ENCODE assay signal across 8 cellular contexts in genomic region chr12:115517913-115518312, GRCh38.
"Had no signal": no experiment of that assay in that cellular context is flagged by ENCODE, and none has a peak within 500 bp of the region (broad histone marks: within the 10 kb centered on the region; RNA-seq: fewer than 3 reads in every experiment).

No MANE protein-coding gene starts in this region.

- H3K4me3 ChIP-seq: GM12878 had no signal

- FAIRE-seq: G401.6, GM12878, GM12891, GM12892, GM18507, GM19239 had no signal

- ATAC-seq: GM12878 had no signal

- DNase-seq: GDM1, GF-D8 had no signal
